In genomic region chr7:28083159-28083997, GRCh38 we compare ENCODE assay signal across 13 cellular contexts.
DNase-seq lines count a peak whose midpoint lies in the region; ATAC-seq and TF ChIP-seq lines count a peak whose summit lies in the region.
"Had no signal": no experiment of that assay in that cellular context is flagged by ENCODE, and none has a peak within 500 bp of the region (broad histone marks: within the 10 kb centered on the region; RNA-seq: fewer than 3 reads in every experiment).

No MANE protein-coding gene starts in this region.

- H3K27ac Mint-ChIP-seq in MCF 10A (ENCODE audit: low read depth, unreplicated experiment) (peak overlapping the region; percentile 82), natural killer cell (peak overlapping the region; percentile 63 to 67)
- H3K27ac Mint-ChIP-seq: activated T-helper 2 cell treated with anti-CD3 and anti-CD28 coated beads, Interferon-gamma antibody, Interleukin-2, Interleukin-4, amounts not matched to agents 10 μg/mL and 5 μg/mL and 100 μg/mL, durations not matched to agents 14 hours and 24 hours and 36 hours had no signal

- no peak for TF ChIP-seq POLR2A in breast epithelium (IDR thresholded peaks at IDR 0.05)
- no peak for TF ChIP-seq POLR2A in vagina (IDR thresholded peaks at IDR 0.05)

- TF ChIP-seq CTCF in MCF 10A (IDR thresholded peaks at IDR 0.05; ENCODE audit: unreplicated experiment) (no peak), breast epithelium (IDR thresholded peaks at IDR 0.05) (no peak), epithelial cell of proximal tubule (conservative IDR thresholded peaks at IDR 0.05; ENCODE audit: low read depth, low read length) (no peak), natural killer cell (IDR thresholded peaks at IDR 0.05) (no peak), vagina (IDR thresholded peaks at IDR 0.05) (no peak)

- no peaks in the 10 kb centered on the region for H3K4me1 ChIP-seq in breast epithelium
- H3K4me1 ChIP-seq in vagina: peaks cover 71% of the 10 kb centered on the region

- H3K4me3 Mint-ChIP-seq in MCF 10A (ENCODE audit: unreplicated experiment) (no peak overlapping the region), natural killer cell (no peak overlapping the region)

- CTCF ChIA-PET in MCF 10A (lab: Yijun Ruan, JAX): interaction anchor here (0.6 to 9.8 kb wide), 7 partner anchors 12 to 1328 kb away, joined by 3 to 108 read pairs (median 3); no protein-coding TSS in a partner anchor

- H3K36me3 Mint-ChIP-seq in MCF 10A (ENCODE audit: insufficient read depth, unreplicated experiment) (peaks cover 8% of the 10 kb centered on the region), natural killer cell (no peaks in the 10 kb centered on the region)

- H3K9me3 Mint-ChIP-seq in MCF 10A (ENCODE audit: unreplicated experiment) (no peaks in the 10 kb centered on the region), natural killer cell (no peaks in the 10 kb centered on the region)
- H3K9me3 Mint-ChIP-seq: activated T-helper 2 cell treated with anti-CD3 and anti-CD28 coated beads, Interferon-gamma antibody, Interleukin-2, Interleukin-4, amounts not matched to agents 10 μg/mL and 5 μg/mL and 100 μg/mL, durations not matched to agents 14 hours and 24 hours and 36 hours had no signal

- H3K9me3 ChIP-seq in breast epithelium: no peaks in the 10 kb centered on the region
- H3K9me3 ChIP-seq in vagina: no peaks in the 10 kb centered on the region

- no peak overlapping the region for H3K27ac ChIP-seq in breast epithelium
- peak overlapping the region; percentile 53 for H3K27ac ChIP-seq in vagina
- H3K27ac ChIP-seq: VCaP had no signal

- DNase-seq in MCF 10A (ENCODE audit: unreplicated experiment): peak; percentile 91
- no peak for DNase-seq in breast epithelium (ENCODE audit: low spot score in 2 of 2)
- DNase-seq in epithelial cell of proximal tubule (ENCODE audit: low read depth): peak; percentile 37
- no peak for DNase-seq in natural killer cell
- DNase-seq in vagina (ENCODE audit: extremely low spot score in 2 of 2): peak in 1 of 2 donors; percentile 82
- no peak for DNase-seq in HT-29 (ENCODE audit: low spot score)
- DNase-seq in NCI-H446 treated with DMSO at 0.1 percent for 48 hours (lab: John Stamatoyannopoulos, UW): no peak
- DNase-seq: dorsolateral prefrontal cortex, GOT3, NCI-H1048 had no signal

- no TSS peak for BruUV-seq in MCF 10A (replicated peaks; lab: Mats Ljungman, UMichigan)

- POLR2A ChIA-PET in MCF 10A (lab: Yijun Ruan, JAX): interaction anchor here (0.7 to 2.3 kb wide), 6 partner anchors 9 to 344 kb away, joined by 3 to 8 read pairs (median 4); partner anchors contain the start of gene TAX1BP1

- intact Hi-C loops in MCF 10A (cut with micrococcal nuclease) (no loop called here), breast epithelium (cut with DNase I; ENCODE audit: low total_unique reads) (no loop called here), natural killer cell (cut with micrococcal nuclease) (no loop called here), vagina (cut with DNase I) (no loop called here)

- H3K27me3 Mint-ChIP-seq in MCF 10A (ENCODE audit: insufficient read depth, unreplicated experiment): no peaks in the 10 kb centered on the region
- H3K27me3 Mint-ChIP-seq in natural killer cell (ENCODE audit: low read depth in 2 of 2): no peaks in the 10 kb centered on the region

- no peak overlapping the region for H3K4me3 ChIP-seq in breast epithelium
- H3K4me3 ChIP-seq in epithelial cell of proximal tubule (ENCODE audit: low read depth, low read length): no peak overlapping the region
- no peak overlapping the region for H3K4me3 ChIP-seq in vagina
- H3K4me3 ChIP-seq: dorsolateral prefrontal cortex had no signal

- H3K36me3 ChIP-seq in breast epithelium (no peaks in the 10 kb centered on the region), vagina (no peaks in the 10 kb centered on the region)

- H3K4me1 Mint-ChIP-seq in MCF 10A (ENCODE audit: insufficient read depth, unreplicated experiment) (peaks cover 31% of the 10 kb centered on the region), natural killer cell (peaks cover 57 to 69% of the 10 kb centered on the region in 2 donors)

- no peaks in the 10 kb centered on the region for H3K27me3 ChIP-seq in breast epithelium
- H3K27me3 ChIP-seq in vagina: no peaks in the 10 kb centered on the region
- H3K27me3 ChIP-seq: dorsolateral prefrontal cortex had no signal

- ATAC-seq in natural killer cell (peak in 1 of 3 donors; percentile 57), GM19328 (IDR thresholded peaks at IDR 0.05; ENCODE audit: unreplicated experiment) (no peak)

Comparison
In these comparisons a context has a peak if more than half of its experiments do, and no peak if none do; other contexts are left out.
1. DNase-seq: peak in MCF 10A (single experiment) and epithelial cell of proximal tubule (single experiment); none in breast epithelium (0 of 2), natural killer cell (single experiment), HT-29 (single experiment) and NCI-H446 treated with DMSO at 0.1 percent for 48 hours (single experiment).